Comparison of ENCODE assay signal across 9 cellular contexts in genomic region chrX:31266172-31267076, GRCh38.
A peak's percentile ranks its signal among the peaks of the same experiment; 100 is the strongest.
DNase-seq lines count a peak whose midpoint lies in the region; FAIRE-seq and TF ChIP-seq lines count a peak whose summit lies in the region.
"Had no signal": no experiment of that assay in that cellular context is flagged by ENCODE, and none has a peak within 500 bp of the region (broad histone marks: within the 10 kb centered on the region; RNA-seq: fewer than 3 reads in every experiment).

No MANE protein-coding gene starts in this region.

- H3K79me2 ChIP-seq in astrocyte (ENCODE audit: insufficient read depth, low read length), result peaks cover 10% of the 10 kb centered on the region

- peaks cover 4% of the 10 kb centered on the region for H3K4me1 Mint-ChIP-seq in astrocyte (ENCODE audit: low read depth, unreplicated experiment)

- H3K36me3 ChIP-seq in H7 (replicated peaks; ENCODE audit: control insufficient read depth, insufficient read depth, low read length), result no peaks in the 10 kb centered on the region
- H3K36me3 ChIP-seq in astrocyte (ENCODE audit: insufficient read depth, low read length), result no peaks in the 10 kb centered on the region
- H3K36me3 ChIP-seq in iPS-15b (ENCODE audit: control insufficient read depth, insufficient read depth, low read length), result no peaks in the 10 kb centered on the region
- H3K36me3 ChIP-seq in skeletal muscle satellite cell (ENCODE audit: insufficient read depth, low read length), result no peaks in the 10 kb centered on the region

- H3K27me3 ChIP-seq in H7 (ENCODE audit: control insufficient read depth, insufficient read depth, low read length) (no peaks in the 10 kb centered on the region; the same call in 1 of the 2 replicates), astrocyte (ENCODE audit: insufficient read depth, low read length) (no peaks in the 10 kb centered on the region), iPS-15b (ENCODE audit: control insufficient read depth, insufficient read depth, low read length) (peaks cover 7% of the 10 kb centered on the region), skeletal muscle satellite cell (ENCODE audit: control insufficient read depth, insufficient read depth, low read length) (no peaks in the 10 kb centered on the region)

- H3K9ac ChIP-seq in astrocyte (ENCODE audit: low read length) (peak overlapping the region; percentile 77), iPS-15b (ENCODE audit: low read depth, low read length) (peak overlapping the region; percentile 61), skeletal muscle satellite cell (ENCODE audit: low read depth, low read length) (peak overlapping the region; percentile 62)

- no peaks in the 10 kb centered on the region for H4K20me1 ChIP-seq in astrocyte (ENCODE audit: insufficient read depth, low read length)

- peak overlapping the region; percentile 75 for H2AFZ ChIP-seq in astrocyte (ENCODE audit: low read depth, low read length)

- H3K27ac ChIP-seq in astrocyte (ENCODE audit: low read depth, low read length), result peak overlapping the region; percentile 50

- H3K4me1 ChIP-seq in astrocyte (ENCODE audit: insufficient read depth, low read length), result no peaks in the 10 kb centered on the region
- peaks cover 20% of the 10 kb centered on the region for H3K4me1 ChIP-seq in iPS-15b (ENCODE audit: control insufficient read depth, insufficient read depth, low read length)
- no peaks in the 10 kb centered on the region for H3K4me1 ChIP-seq in skeletal muscle satellite cell (ENCODE audit: control insufficient read depth, insufficient read depth, low read length)

- no peak for FAIRE-seq in astrocyte (lab: Jason Lieb, UNC)
- FAIRE-seq: islet of Langerhans had no signal

- no peak for TF ChIP-seq CTCF in astrocyte (IDR thresholded peaks at IDR 0.05; ENCODE audit: insufficient read depth, low read depth, low read length)

- H3K9me3 ChIP-seq in astrocyte (ENCODE audit: insufficient read depth, low read depth, low read length) (no peaks in the 10 kb centered on the region), iPS-15b (ENCODE audit: control insufficient read depth, insufficient read depth, low read length) (no peaks in the 10 kb centered on the region), skeletal muscle satellite cell (replicated peaks; ENCODE audit: low read length) (no peaks in the 10 kb centered on the region)

- H3K4me3 ChIP-seq in H7 (ENCODE audit: insufficient read depth, low read depth, low read length) (peak overlapping the region; percentile 65), astrocyte (ENCODE audit: insufficient read depth, low read depth, low read length) (peak overlapping the region; percentile 67), iPS-15b (ENCODE audit: low read depth, low read length) (peak overlapping the region; percentile 68), skeletal muscle satellite cell (ENCODE audit: low read length) (peak overlapping the region; percentile 73)

- H3K4me3 Mint-ChIP-seq in astrocyte (ENCODE audit: unreplicated experiment), result peak overlapping the region; percentile 89

- DNase-seq in SKM-1 (lab: John Stamatoyannopoulos, UW; ENCODE audit: unreplicated experiment) (peak; percentile 1), SKM-1 treated with dmso at 0.1 percent for 144 hours (lab: John Stamatoyannopoulos, UW; ENCODE audit: unreplicated experiment) (no peak), H7 (peak; percentile 93), NAMALWA (ENCODE audit: low spot score) (peak; percentile 34), astrocyte (ENCODE audit: low read depth) (no peak), mesenteric fat pad (ENCODE audit: low spot score) (no peak)

- H3K27ac Mint-ChIP-seq in astrocyte (ENCODE audit: unreplicated experiment), result no peak overlapping the region

- H3K4me2 ChIP-seq in astrocyte (ENCODE audit: low read length), result peak overlapping the region; percentile 83
- H3K4me2 ChIP-seq in skeletal muscle satellite cell (ENCODE audit: low read length), result peak overlapping the region; percentile 80

- H3K36me3 Mint-ChIP-seq in astrocyte (ENCODE audit: low read depth, unreplicated experiment), result no peaks in the 10 kb centered on the region

- H3K9me3 Mint-ChIP-seq in astrocyte (ENCODE audit: unreplicated experiment), result peaks cover 3% of the 10 kb centered on the region

- H3K27me3 Mint-ChIP-seq in astrocyte (ENCODE audit: low read depth, unreplicated experiment), result no peaks in the 10 kb centered on the region

Comparison
In these comparisons a context has a peak if more than half of its experiments do, and no peak if none do; other contexts are left out.
1. DNase-seq: peak in SKM-1 (single experiment), H7 (single experiment) and NAMALWA (single experiment); none in SKM-1 treated with dmso at 0.1 percent for 144 hours (single experiment), astrocyte (single experiment) and mesenteric fat pad (single experiment).
2. Peak in every context shown above with its lines, with median percentiles within 50 percentile points of each other: H3K4me3 ChIP-seq and H3K9ac ChIP-seq.